In genomic region chr2:38947241-38948239, GRCh38 we compare ENCODE assay signal across 9 cellular contexts. TPM values are rescaled to one million over a fixed set of nuclear protein-coding genes. Genes with fewer than 3 reads are reported as not detected.
A peak's percentile ranks its signal among the peaks of the same experiment; 100 is the strongest.
DNase-seq lines count a peak whose midpoint lies in the region; ATAC-seq, FAIRE-seq and TF ChIP-seq lines count a peak whose summit lies in the region.
"Had no signal": no experiment of that assay in that cellular context is flagged by ENCODE, and none has a peak within 500 bp of the region (broad histone marks: within the 10 kb centered on the region; RNA-seq: fewer than 3 reads in every experiment).

No MANE protein-coding gene starts in this region.

- H3K27ac ChIP-seq in cardiac muscle cell, result no peak overlapping the region

- DNase-seq in DMS114 treated with DMSO at 0.1 percent for 48 hours (lab: John Stamatoyannopoulos, UW; ENCODE audit: unreplicated experiment) (peak; percentile 65), H54 (ENCODE audit: insufficient read length, low spot score) (peak; percentile 70), NCI-H1092 treated with DMSO at 0.1 percent for 48 hours (lab: John Stamatoyannopoulos, UW) (peak; percentile 42), SKM-1 treated with dmso at 0.1 percent for 144 hours (lab: John Stamatoyannopoulos, UW; ENCODE audit: unreplicated experiment) (peak; percentile 83), cardiac muscle cell (ENCODE audit: low read depth in 1 of 2, low spot score in 1 of 2) (peak; percentile 82 to 89), renal cortical epithelial cell (ENCODE audit: low read depth) (peak; percentile 86)
- DNase-seq in activated naive CD8-positive, alpha-beta T cell treated with anti-CD3 and anti-CD28 coated beads for 36 hours, result peak; percentile 62

- no peaks in the 10 kb centered on the region for H3K36me3 ChIP-seq in cardiac muscle cell

- no peaks in the 10 kb centered on the region for H3K27me3 Mint-ChIP-seq in activated naive CD8-positive, alpha-beta T cell treated with anti-CD3 and anti-CD28 coated beads for 36 hours
- H3K27me3 Mint-ChIP-seq: dendritic cell treated with granulocyte-macrophage colony-stimulating factor and Interleukin-4, amounts not matched to agents 40 ng/mL and 50 ng/mL, for 4 days had no signal

- no peak for ATAC-seq in HG03457 (IDR thresholded peaks at IDR 0.05; ENCODE audit: unreplicated experiment)

- TF ChIP-seq POLR2A in H54 (IDR thresholded peaks at IDR 0.05; ENCODE audit: low read depth, low read length), result no peak

- peak; percentile 72 for TF ChIP-seq CTCF in cardiac muscle cell (IDR thresholded peaks at IDR 0.05; ENCODE audit: low read depth, low read length)

- peak; percentile 97 for FAIRE-seq in H54 (lab: Jason Lieb, UNC)

- H3K4me3 ChIP-seq in cardiac muscle cell, result no peak overlapping the region

- H3K4me1 Mint-ChIP-seq in activated naive CD8-positive, alpha-beta T cell treated with anti-CD3 and anti-CD28 coated beads for 36 hours, result no peaks in the 10 kb centered on the region

- no peaks in the 10 kb centered on the region for H3K9me3 Mint-ChIP-seq in activated naive CD8-positive, alpha-beta T cell treated with anti-CD3 and anti-CD28 coated beads for 36 hours

- no peak overlapping the region for H3K4me3 Mint-ChIP-seq in activated naive CD8-positive, alpha-beta T cell treated with anti-CD3 and anti-CD28 coated beads for 36 hours
- H3K4me3 Mint-ChIP-seq: dendritic cell treated with granulocyte-macrophage colony-stimulating factor and Interleukin-4, amounts not matched to agents 40 ng/mL and 50 ng/mL, for 4 days had no signal

- peaks cover 5% of the 10 kb centered on the region for H3K4me1 ChIP-seq in cardiac muscle cell (ENCODE audit: low read depth)

- H3K27me3 ChIP-seq in cardiac muscle cell, result no peaks in the 10 kb centered on the region

- no peak overlapping the region for H3K27ac Mint-ChIP-seq in activated naive CD8-positive, alpha-beta T cell treated with anti-CD3 and anti-CD28 coated beads for 36 hours

- H3K36me3 Mint-ChIP-seq in activated naive CD8-positive, alpha-beta T cell treated with anti-CD3 and anti-CD28 coated beads for 36 hours, result no peaks in the 10 kb centered on the region

- no peaks in the 10 kb centered on the region for H3K9me3 ChIP-seq in cardiac muscle cell (ENCODE audit: low read depth)

RNA-seq across cellular contexts. Expression of gene ARHGEF33, which starts 57.9 kb away (rescaled TPM):
- under 1 TPM; 0.10 to 0.47 TPM for total RNA-seq in activated naive CD8-positive, alpha-beta T cell treated with anti-CD3 and anti-CD28 coated beads for 36 hours
- total RNA-seq in cardiac muscle cell, result 0.67 and 1.0 TPM in 2 replicates
- 1.00 and 1.0 TPM in 2 replicates for polyA plus RNA-seq in cardiac muscle cell
- 0.99 TPM in 1 of 2 replicates, not detected in the other for total RNA-seq in renal cortical epithelial cell
